ENCODE assay signal across 8 cellular contexts in the genomic region with DNA sequence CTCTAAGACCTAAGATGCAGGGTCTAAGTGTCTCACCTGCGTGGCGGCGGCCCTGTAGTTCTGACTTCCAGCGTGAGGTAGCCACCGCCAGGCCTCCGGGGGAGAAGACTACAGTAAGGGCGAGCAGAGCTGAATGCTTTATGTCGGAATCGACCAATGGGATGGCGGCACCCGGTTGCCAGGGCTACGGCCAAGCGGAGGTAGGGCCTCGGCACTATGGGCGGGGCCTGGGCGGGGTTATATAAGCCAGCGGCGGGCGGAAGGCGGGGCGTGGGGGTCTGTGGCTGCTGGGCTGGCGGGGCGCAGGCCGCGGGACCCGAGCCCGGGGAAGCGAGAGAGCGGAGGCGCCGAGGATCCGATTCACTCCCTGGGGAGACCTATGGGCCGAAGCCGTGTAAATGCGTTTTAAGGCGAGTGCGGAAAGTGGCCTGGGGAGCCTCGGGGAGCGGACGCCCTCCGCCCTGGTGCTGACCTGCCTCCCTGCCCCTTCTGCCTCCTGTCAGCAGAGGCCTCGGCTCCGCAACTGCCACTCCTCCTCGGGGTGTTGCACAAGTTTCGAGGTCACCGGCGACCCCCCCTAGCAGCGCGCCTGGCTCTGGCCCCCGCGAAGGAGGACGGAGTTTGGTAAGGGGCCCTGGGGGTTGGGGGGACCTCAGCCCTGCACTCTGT. TPM values are rescaled to one million over a fixed set of nuclear protein-coding genes. Genes with fewer than 3 reads are reported as not detected.
A peak's percentile ranks its signal among the peaks of the same experiment; 100 is the strongest.
DNase-seq lines count a peak whose midpoint lies in the region; ATAC-seq and TF ChIP-seq lines count a peak whose summit lies in the region.

A gene (plus strand): TSS at position 269 of the 669 bp plus-strand sequence. CDS start 1,097 bp downstream, outside the sequence.

- H3K9me3 Mint-ChIP-seq in activated B cell treated with CpG ODN at 0.5 μM for 24 hours: no peaks in the 10 kb centered on the region

- peaks cover 4% of the 10 kb centered on the region for H3F3A ChIP-seq in smooth muscle cell (ENCODE audit: low read depth)

- CTCF ChIA-PET in A673 (lab: Charles Lee) (interaction anchor here (0.6 kb wide), 1 partner anchor 10 kb away, joined by 3 read pairs; no protein-coding TSS in a partner anchor), activated B cell treated with CpG ODN at 0.5 μM for 24 hours (lab: Charles Lee) (no interaction called here)

- H3K9me3 ChIP-seq in A673 (ENCODE audit: low read depth, low read length, poor library complexity, severe bottlenecking) (no peaks in the 10 kb centered on the region), smooth muscle cell (replicated peaks; ENCODE audit: low read depth) (no peaks in the 10 kb centered on the region)

- H3K4me2 ChIP-seq in smooth muscle cell: peak within 1 kb of the TSS; percentile 97

- peak within 1 kb of the TSS; percentile 82 for H3K4me3 Mint-ChIP-seq in activated B cell treated with CpG ODN at 0.5 μM for 24 hours

- peaks cover 4% of the 10 kb centered on the region for H3K4me1 ChIP-seq in A673 (ENCODE audit: insufficient read depth, low read length, poor library complexity, severe bottlenecking)
- peaks cover 12% of the 10 kb centered on the region for H3K4me1 ChIP-seq in smooth muscle cell (ENCODE audit: low read depth)

- H3K27ac ChIP-seq in A673 (ENCODE audit: low read depth, low read length, poor library complexity, severe bottlenecking): peak within 1 kb of the TSS; percentile 58
- peak within 1 kb of the TSS; percentile 61 for H3K27ac ChIP-seq in caudate nucleus (ENCODE audit: low read depth, low read length)
- no peak within 1 kb of the TSS for H3K27ac ChIP-seq in smooth muscle cell (ENCODE audit: low read depth)

- TF ChIP-seq CTCF in A673 (conservative IDR thresholded peaks at IDR 0.05; ENCODE audit: low read depth, low read length) (no peak), activated B cell treated with CpG ODN at 0.5 μM for 24 hours (IDR thresholded peaks at IDR 0.05) (no peak), smooth muscle cell (IDR thresholded peaks at IDR 0.05; ENCODE audit: borderline replicate concordance, insufficient read depth, poor library complexity, severe bottlenecking) (no peak)

- peak within 1 kb of the TSS; percentile 67 for H2AFZ ChIP-seq in smooth muscle cell (ENCODE audit: low read depth)

- POLR2A ChIA-PET in A673 (lab: Charles Lee; ENCODE audit: low non-redundant PET) (no interaction called here), activated B cell treated with CpG ODN at 0.5 μM for 24 hours (lab: Charles Lee) (interaction anchor here (0.6 to 1.0 kb wide), 5 partner anchors 46 to 205 kb away, joined by 3 to 9 read pairs (median 3); a partner anchor contains a TSS)

- H3K27ac Mint-ChIP-seq in activated B cell treated with CpG ODN at 0.5 μM for 24 hours: no peak within 1 kb of the TSS

- peak within 1 kb of the TSS; percentile 68 for H3K4me3 ChIP-seq in A673 (ENCODE audit: low read depth, low read length, poor library complexity, severe bottlenecking)
- H3K4me3 ChIP-seq in smooth muscle cell: peak within 1 kb of the TSS; percentile 68

- 1% methylated on average over 45 of the region's 52 CpGs for WGBS in smooth muscle cell (ENCODE audit: low lambda C conversion rate)

- H3K9ac ChIP-seq in smooth muscle cell (ENCODE audit: low read depth): peak within 1 kb of the TSS; percentile 70

- peak; percentile 97 for ATAC-seq in GM18867 (IDR thresholded peaks at IDR 0.05; ENCODE audit: unreplicated experiment)
- peak; percentile 94 for ATAC-seq in HG03103 (IDR thresholded peaks at IDR 0.05; ENCODE audit: low read depth, unreplicated experiment)
- ATAC-seq in activated B cell treated with CpG ODN at 0.5 μM for 24 hours (ENCODE audit: low read depth): peak; percentile 99

- H3K36me3 ChIP-seq in A673 (ENCODE audit: insufficient read depth, low read length, poor library complexity, severe bottlenecking) (no peaks in the 10 kb centered on the region), smooth muscle cell (ENCODE audit: low read depth) (no peaks in the 10 kb centered on the region)

- H3K27me3 Mint-ChIP-seq in activated B cell treated with CpG ODN at 0.5 μM for 24 hours: peaks cover 3% of the 10 kb centered on the region

- H3K36me3 Mint-ChIP-seq in activated B cell treated with CpG ODN at 0.5 μM for 24 hours (ENCODE audit: low read depth): no peaks in the 10 kb centered on the region

- no peaks in the 10 kb centered on the region for H3K27me3 ChIP-seq in A673 (replicated peaks; ENCODE audit: insufficient read depth, low read depth, low read length, poor library complexity)
- no peaks in the 10 kb centered on the region for H3K27me3 ChIP-seq in smooth muscle cell (ENCODE audit: low read depth)

- H3K4me1 Mint-ChIP-seq in activated B cell treated with CpG ODN at 0.5 μM for 24 hours: peaks cover 17% of the 10 kb centered on the region

- intact Hi-C loops in A673 (cut with micrococcal nuclease; ENCODE audit: unreplicated experiment): loop anchor here (10.0 kb wide), 1 partner anchor 636 kb away; no protein-coding TSS in a partner anchor
- intact Hi-C loops in activated B cell treated with CpG ODN at 0.5 μM for 24 hours (cut with micrococcal nuclease): loop anchor here (1.0 to 10.0 kb wide), 5 partner anchors 46 to 431 kb away; a partner anchor contains a TSS

- peak; percentile 95 for DNase-seq in A673 (ENCODE audit: low spot score)
- peak; percentile 86 for DNase-seq in NCI-H2171 treated with DMSO at 0.1 percent for 48 hours (lab: John Stamatoyannopoulos, UW)
- peak; percentile 94 for DNase-seq in activated B cell treated with CpG ODN at 0.5 μM for 24 hours
- peak; percentile 76 to 99 (median 96) for DNase-seq in caudate nucleus (lab: John Stamatoyannopoulos, UW)
- DNase-seq in inferior parietal cortex (ENCODE audit: extremely low spot score): peak; percentile 96
- DNase-seq in smooth muscle cell (lab: John Stamatoyannopoulos, UW; ENCODE audit: unreplicated experiment): peak; percentile 89

- peaks cover 31% of the 10 kb centered on the region for H4K20me1 ChIP-seq in smooth muscle cell (ENCODE audit: low read depth)

- no peaks in the 10 kb centered on the region for H3K79me2 ChIP-seq in smooth muscle cell (ENCODE audit: low read depth)

- BruUV-seq in A673 (replicated peaks; lab: Mats Ljungman, UMichigan): TSS peak; percentile 32

RNA-seq across cellular contexts. Expression of the gene that starts here (rescaled TPM):
- 3.6 and 4.6 TPM in 2 replicates for total RNA-seq in A673 (2021)
- 0.82 and 0.93 TPM in 2 replicates for total RNA-seq in activated B cell treated with CpG ODN at 0.5 μM for 24 hours
- 7.9 and 16.3 TPM in 2 replicates for total RNA-seq in smooth muscle cell
- polyA plus RNA-seq in smooth muscle cell: 21.5 and 33.5 TPM in 2 replicates

Comparison
In these comparisons a context has a peak if more than half of its experiments do, and no peak if none do; other contexts are left out.
1. Peak in DNase-seq and ATAC-seq in activated B cell treated with CpG ODN at 0.5 μM for 24 hours; RNA of the gene not detected or under 1 TPM.